ENCODE assay signal across 8 cellular contexts in the genomic region with DNA sequence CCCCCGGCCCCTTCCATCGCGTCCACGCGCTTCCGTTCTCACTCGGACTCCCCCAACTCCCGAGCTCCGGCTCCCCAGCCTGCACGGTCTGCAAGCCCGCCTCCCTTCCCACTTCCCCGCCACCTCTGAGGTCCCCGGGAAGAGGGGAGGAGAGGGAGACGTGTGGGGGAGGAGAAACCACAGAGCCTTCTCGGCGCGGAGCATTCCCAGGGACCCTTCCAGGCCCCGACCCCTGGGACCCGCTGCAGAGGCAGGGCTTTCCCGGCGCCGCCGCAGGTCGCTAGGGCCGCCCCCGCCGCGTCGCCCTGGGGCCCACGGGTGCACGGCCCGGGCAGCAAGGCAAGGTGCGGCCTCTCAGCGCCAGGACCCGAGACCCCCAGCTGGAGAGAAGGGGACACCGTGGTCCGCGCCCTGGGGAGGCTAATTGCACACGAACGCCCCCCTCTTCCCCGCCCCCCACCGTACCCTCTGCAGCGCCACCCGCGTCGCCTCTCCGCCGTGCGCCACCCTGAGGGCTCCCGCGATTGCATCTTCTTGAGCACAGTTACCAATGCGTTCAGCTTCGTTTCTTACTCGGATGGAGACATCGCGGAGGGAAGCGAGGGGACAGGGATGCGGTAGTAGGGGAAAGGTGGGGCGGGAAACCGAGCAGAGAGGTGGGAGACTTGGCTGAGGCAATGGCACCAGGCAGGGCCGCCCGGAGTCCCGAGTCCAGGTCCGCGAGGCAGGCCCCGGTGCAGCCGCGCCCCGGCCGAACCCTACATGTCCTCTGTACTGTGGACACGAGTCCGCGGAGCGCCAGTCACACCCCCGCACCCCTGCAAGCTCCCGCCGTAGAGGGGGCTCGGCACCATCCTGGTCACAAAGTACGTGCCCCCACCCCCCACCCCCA. TPM values are rescaled to one million over a fixed set of nuclear protein-coding genes. Genes with fewer than 3 reads are reported as not detected.
A peak's percentile ranks its signal among the peaks of the same experiment; 100 is the strongest.
DNase-seq lines count a peak whose midpoint lies in the region; ATAC-seq and TF ChIP-seq lines count a peak whose summit lies in the region.

No MANE protein-coding gene starts in this region.

- H4K12ac ChIP-seq in trophoblast cell (ENCODE audit: low read depth, low read length), result peak overlapping the region; percentile 86

- H3K9me3 ChIP-seq in CD8-positive, alpha-beta memory T cell (ENCODE audit: low read length), result no peaks in the 10 kb centered on the region
- H3K9me3 ChIP-seq in heart right ventricle, result no peaks in the 10 kb centered on the region
- H3K9me3 ChIP-seq in trophoblast cell (ENCODE audit: insufficient read depth, low read depth, low read length), result no peaks in the 10 kb centered on the region

- H2BK12ac ChIP-seq in trophoblast cell (ENCODE audit: low read length), result peak overlapping the region; percentile 7

- ATAC-seq in GM19372 (IDR thresholded peaks at IDR 0.05; ENCODE audit: low read depth, unreplicated experiment) (peak; percentile 40), HG03457 (IDR thresholded peaks at IDR 0.05; ENCODE audit: unreplicated experiment) (peak; percentile 37), heart right ventricle (peak; percentile 31 to 83 (median 54))
- ATAC-seq in activated naive CD8-positive, alpha-beta T cell treated with anti-CD3 and anti-CD28 coated beads, Interleukin-2, amount 10 ng/mL, durations not matched to agents 7 days and 5 days (ENCODE audit: low read depth), result peak; percentile 55

- POLR2A ChIA-PET in CD8-positive, alpha-beta memory T cell (lab: Charles Lee), result interaction anchor here (0.5 to 1.9 kb wide), 6 partner anchors 14 to 1077 kb away, joined by 3 to 13 read pairs (median 3); a partner anchor contains a TSS
- POLR2A ChIA-PET in RWPE1 (lab: Yijun Ruan, JAX; ENCODE audit: low non-redundant PET), result interaction anchor here (0.6 to 0.9 kb wide), 2 partner anchors 31 to 72 kb away, joined by 3 to 4 read pairs; no protein-coding TSS in a partner anchor
- POLR2A ChIA-PET in activated naive CD8-positive, alpha-beta T cell treated with anti-CD3 and anti-CD28 coated beads, Interleukin-2, amount 10 ng/mL, durations not matched to agents 7 days and 5 days (lab: Charles Lee), result interaction anchor here (0.6 to 1.7 kb wide), 5 partner anchors 29 to 1321 kb away, joined by 3 to 5 read pairs (median 4); a partner anchor contains a TSS

- peak overlapping the region; percentile 69 for H3K4me3 ChIP-seq in CD8-positive, alpha-beta memory T cell (ENCODE audit: low read length)
- H3K4me3 ChIP-seq in heart right ventricle (peak overlapping the region; percentile 57 to 89 (median 80)), trophoblast cell (ENCODE audit: low read depth, low read length) (peak overlapping the region; percentile 78)

- H3K27ac Mint-ChIP-seq in CD8-positive, alpha-beta memory T cell, result peak overlapping the region in 1 of 8 donors; percentile 25
- no peak overlapping the region for H3K27ac Mint-ChIP-seq in activated naive CD8-positive, alpha-beta T cell treated with anti-CD3 and anti-CD28 coated beads, Interleukin-2, amount 10 ng/mL, durations not matched to agents 7 days and 5 days

- H3K36me3 ChIP-seq in CD8-positive, alpha-beta memory T cell (ENCODE audit: insufficient read depth, low read length), result no peaks in the 10 kb centered on the region
- no peaks in the 10 kb centered on the region for H3K36me3 ChIP-seq in heart right ventricle
- no peaks in the 10 kb centered on the region for H3K36me3 ChIP-seq in trophoblast cell (ENCODE audit: control insufficient read depth in 1 of 2, insufficient read depth in 2 of 2, low read length in 2 of 2)

- CTCF ChIA-PET in CD8-positive, alpha-beta memory T cell (lab: Charles Lee), result interaction anchor here (0.6 to 3.4 kb wide), 46 partner anchors 9 to 1493 kb away, joined by 3 to 19 read pairs (median 4); a partner anchor contains a TSS
- CTCF ChIA-PET in RWPE1 (lab: Yijun Ruan, JAX), result interaction anchor here (0.5 to 2.0 kb wide), 25 partner anchors 12 to 772 kb away, joined by 3 to 8 read pairs (median 4); no protein-coding TSS in a partner anchor

- H3K4me3 Mint-ChIP-seq in CD8-positive, alpha-beta memory T cell, result peak overlapping the region; percentile 82 to 94 (median 89)
- H3K4me3 Mint-ChIP-seq in activated naive CD8-positive, alpha-beta T cell treated with anti-CD3 and anti-CD28 coated beads, Interleukin-2, amount 10 ng/mL, durations not matched to agents 7 days and 5 days, result peak overlapping the region; percentile 84

- peak overlapping the region; percentile 67 for H3K4me2 ChIP-seq in trophoblast cell (ENCODE audit: low read length)

- peaks cover 31% of the 10 kb centered on the region for H3K79me2 ChIP-seq in trophoblast cell (ENCODE audit: control insufficient read depth, insufficient read depth, low read length, poor library complexity)

- H3K79me1 ChIP-seq in trophoblast cell (ENCODE audit: low read length), result peaks cover 47% of the 10 kb centered on the region

- H3K9ac ChIP-seq in trophoblast cell (ENCODE audit: low read length), result peak overlapping the region; percentile 98

- peak overlapping the region; percentile 71 for H3K14ac ChIP-seq in trophoblast cell (ENCODE audit: low read length)

- peak overlapping the region; percentile 97 for H4K8ac ChIP-seq in trophoblast cell (ENCODE audit: low read depth, low read length)

- peak overlapping the region; percentile 33 for H2AFZ ChIP-seq in trophoblast cell (ENCODE audit: insufficient read depth, low read length, poor library complexity)

- intact Hi-C loops in heart right ventricle (cut with DNase I), result loop anchor here (2.0 to 10.0 kb wide), 17 partner anchors 20 to 1491 kb away; a partner anchor contains a TSS

- H3K4me1 ChIP-seq in CD8-positive, alpha-beta memory T cell (ENCODE audit: insufficient read depth, low read length), result peaks cover 29% of the 10 kb centered on the region
- H3K4me1 ChIP-seq in heart right ventricle (peaks cover 0 to 51% (median 15%) of the 10 kb centered on the region in 9 donors), trophoblast cell (ENCODE audit: control insufficient read depth in 1 of 2, insufficient read depth in 2 of 2, low read length in 2 of 2) (peaks cover 19% of the 10 kb centered on the region in 2 experiments)

- peak overlapping the region; percentile 31 for H3K23ac ChIP-seq in trophoblast cell (ENCODE audit: low read length)

- WGBS in heart right ventricle, 2 donors, result 0 to 1% methylated on average over 70 to 79 of the region's 79 CpGs
- no CpG with 5 or more reads among the region's 79 CpGs for WGBS in trophoblast cell (ENCODE audit: extremely low coverage, insufficient coverage, insufficient read length)

- no peak overlapping the region for H3K27ac ChIP-seq in CD8-positive, alpha-beta memory T cell (ENCODE audit: low read depth, low read length)
- H3K27ac ChIP-seq in RWPE1, result peak overlapping the region; percentile 92
- H3K27ac ChIP-seq in heart right ventricle, result peak overlapping the region in 9 of 10 donors; percentile 79 to 91 (median 85)
- H3K27ac ChIP-seq in trophoblast cell (ENCODE audit: low read depth, low read length), result peak overlapping the region; percentile 100

- H3K4me1 Mint-ChIP-seq in CD8-positive, alpha-beta memory T cell, result peaks cover 20 to 30% (median 25%) of the 10 kb centered on the region in 3 donors
- H3K4me1 Mint-ChIP-seq in activated naive CD8-positive, alpha-beta T cell treated with anti-CD3 and anti-CD28 coated beads, Interleukin-2, amount 10 ng/mL, durations not matched to agents 7 days and 5 days, result peaks cover 13% of the 10 kb centered on the region

- no peaks in the 10 kb centered on the region for H3K36me3 Mint-ChIP-seq in CD8-positive, alpha-beta memory T cell
- peaks cover 2% of the 10 kb centered on the region for H3K36me3 Mint-ChIP-seq in activated naive CD8-positive, alpha-beta T cell treated with anti-CD3 and anti-CD28 coated beads, Interleukin-2, amount 10 ng/mL, durations not matched to agents 7 days and 5 days

- H2BK120ac ChIP-seq in trophoblast cell (ENCODE audit: insufficient read depth, low read length, poor library complexity), result peak overlapping the region; percentile 97

- peak in 4 of 5 donors; percentile 22 to 64 (median 49) for DNase-seq in CD8-positive, alpha-beta memory T cell
- DNase-seq in RWPE1 (ENCODE audit: low spot score) (peak; percentile 41), heart right ventricle (peak; percentile 51 to 52), trophoblast cell (peak in 1 of 2 donors; percentile 68), GM19238 (ENCODE audit: insufficient read length, low spot score) (no peak)
- DNase-seq in activated naive CD8-positive, alpha-beta T cell treated with anti-CD3 and anti-CD28 coated beads, Interleukin-2, amount 10 ng/mL, durations not matched to agents 7 days and 5 days, result peak; percentile 66

- peak overlapping the region; percentile 75 for H3K4ac ChIP-seq in trophoblast cell (ENCODE audit: low read depth, low read length)

- peak overlapping the region; percentile 79 for H3K18ac ChIP-seq in trophoblast cell (ENCODE audit: low read length)

- H4K91ac ChIP-seq in trophoblast cell (ENCODE audit: low read depth, low read length), result peak overlapping the region; percentile 91

- H3K27me3 ChIP-seq in CD8-positive, alpha-beta memory T cell (ENCODE audit: insufficient read depth, low read length, poor library complexity, severe bottlenecking), result peaks cover 51% of the 10 kb centered on the region
- H3K27me3 ChIP-seq in heart right ventricle (peaks cover 0 to 75% (median 0%) of the 10 kb centered on the region in 7 donors), trophoblast cell (ENCODE audit: insufficient read depth, low read length) (no peaks in the 10 kb centered on the region)

- H3K9me3 Mint-ChIP-seq in CD8-positive, alpha-beta memory T cell, result no peaks in the 10 kb centered on the region
- H3K9me3 Mint-ChIP-seq in activated naive CD8-positive, alpha-beta T cell treated with anti-CD3 and anti-CD28 coated beads, Interleukin-2, amount 10 ng/mL, durations not matched to agents 7 days and 5 days, result no peaks in the 10 kb centered on the region

- TF ChIP-seq CTCF in RWPE1 (conservative IDR thresholded peaks at IDR 0.05; ENCODE audit: low read depth), result peak; percentile 45
- peak in 7 of 9 donors; percentile 15 to 50 (median 35) for TF ChIP-seq CTCF in heart right ventricle (IDR thresholded peaks at IDR 0.05)

- peak overlapping the region; percentile 96 for H2AK5ac ChIP-seq in trophoblast cell (ENCODE audit: low read length)

- peaks cover 54 to 68% of the 10 kb centered on the region in 2 donors for H3K27me3 Mint-ChIP-seq in CD8-positive, alpha-beta memory T cell
- H3K27me3 Mint-ChIP-seq in activated naive CD8-positive, alpha-beta T cell treated with anti-CD3 and anti-CD28 coated beads, Interleukin-2, amount 10 ng/mL, durations not matched to agents 7 days and 5 days, result peaks cover 78% of the 10 kb centered on the region

- peak overlapping the region; percentile 98 for H2BK5ac ChIP-seq in trophoblast cell (ENCODE audit: low read depth, low read length, poor library complexity)

RNA-seq across cellular contexts. Expression of a gene that starts 29.0 kb away (rescaled TPM):
- under 1 TPM; 0.24 to 0.35 TPM for total RNA-seq in CD8-positive, alpha-beta memory T cell
- polyA plus RNA-seq in CD8-positive, alpha-beta memory T cell, result 0.20 TPM
- under 1 TPM; 0.09 to 0.58 TPM for total RNA-seq in activated naive CD8-positive, alpha-beta T cell treated with anti-CD3 and anti-CD28 coated beads, Interleukin-2, amount 10 ng/mL, durations not matched to agents 7 days and 5 days
- total RNA-seq in heart right ventricle, result 1 to 10 TPM; 1.9 to 6.4 (median 3.3) TPM
- under 1 TPM; 0.23 to 0.44 TPM for polyA plus RNA-seq in heart right ventricle
- 27.4 and 28.4 TPM in 2 replicates for polyA plus RNA-seq in trophoblast cell (2013)

RNA-seq across cellular contexts. Expression of a gene that starts 37.5 kb away (rescaled TPM):
- total RNA-seq in CD8-positive, alpha-beta memory T cell, result 10 to 100 TPM; 35.6 to 37.2 TPM
- 7.4 TPM for polyA plus RNA-seq in CD8-positive, alpha-beta memory T cell
- 10 to 100 TPM; 50.0 to 58.0 TPM for total RNA-seq in activated naive CD8-positive, alpha-beta T cell treated with anti-CD3 and anti-CD28 coated beads, Interleukin-2, amount 10 ng/mL, durations not matched to agents 7 days and 5 days
- total RNA-seq in heart right ventricle, result 10 to 100 TPM; 18.9 to 28.4 (median 24.6) TPM
- polyA plus RNA-seq in heart right ventricle, result 10 to 100 TPM in 1 of 2 donors, 1 to 10 TPM in 1; 8.5 to 41.1 TPM
- polyA plus RNA-seq in trophoblast cell (2013), result 53.9 and 56.9 TPM in 2 replicates
